ENCODE assay signal across 9 cellular contexts in genomic region chr2:6945087-6945813, GRCh38. TPM values are rescaled to one million over a fixed set of nuclear protein-coding genes. Genes with fewer than 3 reads are reported as not detected.
DNase-seq lines count a peak whose midpoint lies in the region; ATAC-seq, FAIRE-seq and TF ChIP-seq lines count a peak whose summit lies in the region.
"Had no signal": no experiment of that assay in that cellular context is flagged by ENCODE, and none has a peak within 500 bp of the region (broad histone marks: within the 10 kb centered on the region; RNA-seq: fewer than 3 reads in every experiment).

No MANE protein-coding gene starts in this region.

- H3K9ac ChIP-seq in GM12878 (ENCODE audit: control insufficient read depth, insufficient read depth, low read length): no peak overlapping the region

- no peaks in the 10 kb centered on the region for H3K9me3 ChIP-seq in GM12878 (replicated peaks; ENCODE audit: control insufficient read depth, insufficient read depth, low read length)

- POLR2A ChIA-PET in GM12878 (lab: Charles Lee): interaction anchor here (0.6 to 3.4 kb wide), 4 partner anchors 9 to 53 kb away, joined by 3 to 11 read pairs (median 4); no protein-coding TSS in a partner anchor

- RAD21 ChIA-PET in GM12878 (lab: Charles Lee; ENCODE audit: unreplicated experiment): interaction anchor here (1.0 to 3.3 kb wide), 4 partner anchors 29 to 113 kb away, joined by 3 to 16 read pairs (median 4); no protein-coding TSS in a partner anchor

- H3K4me2 ChIP-seq in GM12878 (ENCODE audit: control insufficient read depth, insufficient read depth): peak overlapping the region; percentile 74

- H3K27ac ChIP-seq in C4-2B (peak overlapping the region; percentile 53; the same call in 1 of the 2 replicates), GM12878 (ENCODE audit: control insufficient read depth, insufficient read depth) (0 out of 2 replicates have a peak overlapping the region, but pooled peaks have one; percentile 6)

- intact Hi-C loops in GM12878 (cut with micrococcal nuclease; ENCODE audit: unreplicated experiment): loop anchor here (1.0 kb wide), 1 partner anchor 13 kb away; no protein-coding TSS in a partner anchor

- WGBS in GM12878 (ENCODE audit: insufficient coverage, insufficient replicate concordance, low lambda C conversion rate, missing lambda C conversion rate): 39% methylated on average over 9 of the region's 9 CpGs

- SMC1A ChIA-PET in GM12878 (lab: Charles Lee; ENCODE audit: uncharacterized antibody, unreplicated experiment): interaction anchor here (1.0 to 4.2 kb wide), 10 partner anchors 10 to 69 kb away, joined by 4 to 30 read pairs (median 6); no protein-coding TSS in a partner anchor

- peak; percentile 72 for DNase-seq in GM12878 (ENCODE audit: low read depth, low spot score)
- DNase-seq in hepatic stellate cell (ENCODE audit: low spot score): no peak
- no peak for DNase-seq in NCI-H2227 treated with DMSO at 0.1 percent for 48 hours (lab: John Stamatoyannopoulos, UW)
- DNase-seq in NCI-H510A (lab: John Stamatoyannopoulos, UW): no peak
- DNase-seq in stimulated activated CD4-positive, alpha-beta T cell treated with anti-CD3 and anti-CD28 coated beads, Interleukin-4, amount 100 ng/mL, for 4 hours: no peak
- DNase-seq: aorta had no signal

- ATAC-seq in GM19328 (IDR thresholded peaks at IDR 0.05; ENCODE audit: unreplicated experiment): peak; percentile 90
- ATAC-seq in HG03108 (IDR thresholded peaks at IDR 0.05; ENCODE audit: unreplicated experiment): peak; percentile 89
- peak; percentile 94 for ATAC-seq in GM12878

- no peaks in the 10 kb centered on the region for H3K79me2 ChIP-seq in GM12878 (ENCODE audit: control insufficient read depth, insufficient read depth, low read length)

- no peaks in the 10 kb centered on the region for H4K20me1 ChIP-seq in GM12878 (ENCODE audit: control insufficient read depth, insufficient read depth)

- TF ChIP-seq CTCF in C4-2B (conservative IDR thresholded peaks at IDR 0.05): no peak
- no peak for TF ChIP-seq CTCF in GM12878 (IDR thresholded peaks at IDR 0.05 in 2 of 3, conservative IDR thresholded peaks at IDR 0.05 in 1 of 3; ENCODE audit: control insufficient read depth in 2 of 3, extremely low read depth in 1 of 3, insufficient read depth in 1 of 3, low read depth in 3 of 3, low read length in 3 of 3)

- H3K27me3 ChIP-seq in GM12878 (replicated peaks in 1 of 2; ENCODE audit: control insufficient read depth in 2 of 2, insufficient read depth in 2 of 2, low read length in 1 of 2): no peaks in the 10 kb centered on the region

- CTCF ChIA-PET in GM12878 (lab: Yijun Ruan, JAX): interaction anchor here (0.5 to 3.4 kb wide), 11 partner anchors 17 to 1969 kb away, joined by 3 to 25 read pairs (median 3); no protein-coding TSS in a partner anchor

- no peak overlapping the region for H3K4me3 ChIP-seq in GM12878

- H3K36me3 ChIP-seq in GM12878 (ENCODE audit: control insufficient read depth in 2 of 2, insufficient read depth in 2 of 2, low read length in 1 of 2): peaks cover 0 to 2% of the 10 kb centered on the region in 2 experiments; a peak in 2 of 4 replicates

- peaks cover 25% of the 10 kb centered on the region for H3K4me1 ChIP-seq in GM12878 (ENCODE audit: control insufficient read depth, insufficient read depth, low read length)

- BruUV-seq in GM12878 (replicated peaks; lab: Mats Ljungman, UMichigan): no TSS peak

- FAIRE-seq in GM12878 (lab: Jason Lieb, UNC): peak; percentile 82

- no peak for TF ChIP-seq RAD21 in GM12878 (IDR thresholded peaks at IDR 0.05; ENCODE audit: insufficient read depth, low read depth, low read length)

- no peak for TF ChIP-seq POLR2A in GM12878 (IDR thresholded peaks at IDR 0.05; ENCODE audit: low read depth, low read length)

- in situ Hi-C loops in GM12878 (cut with MboI): no loop called here

- TF ChIP-seq EP300 in GM12878 (IDR thresholded peaks at IDR 0.05; ENCODE audit: borderline replicate concordance in 1 of 2, control insufficient read depth in 1 of 2, low read depth in 2 of 2, low read length in 2 of 2): peak; percentile 55; a peak in 2 of 4 replicates

- no peak overlapping the region for H2AFZ ChIP-seq in GM12878 (ENCODE audit: control insufficient read depth, low read depth, low read length)

TF ChIP-seq in GM12878, 131 proteins besides CTCF, POLR2A, EP300 and RAD21 (continues in another document):
- TF ChIP-seq MLLT1 (IDR thresholded peaks at IDR 0.05) (peak; percentile 92), MYB (IDR thresholded peaks at IDR 0.05; ENCODE audit: borderline replicate concordance, low read depth, low read length) (no peak), TBL1XR1 (IDR thresholded peaks at IDR 0.05; ENCODE audit: low read depth, low read length) (peak; percentile 97), ZNF274 (IDR thresholded peaks at IDR 0.05; ENCODE audit: insufficient read depth, insufficient read length) (no peak), PKNOX1 (IDR thresholded peaks at IDR 0.05) (peak; percentile 59; the same call in 1 of the 2 replicates), YY1 (IDR thresholded peaks at IDR 0.05; ENCODE audit: low read depth, low read length) (no peak), WRNIP1 (IDR thresholded peaks at IDR 0.05; ENCODE audit: borderline replicate concordance, low read depth, low read length) (no peak), SMC3 (IDR thresholded peaks at IDR 0.05; ENCODE audit: borderline replicate concordance, low read length) (no peak), ZBTB40 (IDR thresholded peaks at IDR 0.05; ENCODE audit: borderline replicate concordance) (no peak)

RNA-seq across cellular contexts. Expression of gene RNF144A, which starts 28.0 kb away (rescaled TPM):
- 54.4 and 62.2 TPM in 2 replicates for total RNA-seq in GM12878 (2013; cell fraction: nucleolus; rRNA removed)
- total RNA-seq in GM12878 (2014; rRNA removed) (0.44 and 0.68 TPM in 2 replicates), GM12878 (2014; rRNA removed; fragmentation: Illumina TruSeq; extraction: Trizol) (0.64 and 0.67 TPM in 2 replicates), GM12878 (2021) (0.80 and 1.4 TPM in 2 replicates)
- polyA plus RNA-seq in GM12878 (2011; ENCODE audit: low read depth): 2.2 TPM
- polyA plus RNA-seq in GM12878 (2011; rRNA removed) (10.6 and 12.1 TPM in 2 replicates), GM12878 (2014; fragmentation: Illumina TruSeq; extraction: Trizol) (0.48 and 0.54 TPM in 2 replicates), GM12878 (2014; fragmentation: Nextera tagmentation; extraction: Ambion mirVana) (under 1 TPM; 0.02 to 0.09 TPM), GM12878 (2014; rRNA removed) (0.44 and 0.46 TPM in 2 replicates), GM12878 (2016; fragmentation: Nextera tagmentation; extraction: Ambion mirVana) (under 1 TPM in 1 of 2 experiments, not detected in 1; 0.40 TPM)
- polyA plus RNA-seq in GM12878 (2011; cell fraction: cytosol; rRNA removed): 10.5 and 11.1 TPM in 2 replicates
- polyA plus RNA-seq in GM12878 (2011; cell fraction: nucleus; rRNA removed): 14.3 and 15.3 TPM in 2 replicates
- 2.9 and 4.0 TPM in 2 replicates for polyA plus RNA-seq in GM12878 (2012)
- 16.5 and 20.3 TPM in 2 replicates for polyA minus RNA-seq in GM12878 (2011; rRNA and poly(A)+ RNA removed)
- 6.3 and 7.3 TPM in 2 replicates for polyA minus RNA-seq in GM12878 (2011; cell fraction: cytosol; rRNA and poly(A)+ RNA removed)
- polyA minus RNA-seq in GM12878 (2011; cell fraction: nucleus; rRNA and poly(A)+ RNA removed): 16.9 and 28.9 TPM in 2 replicates
